ENCODE assay signal across 1 cellular context in the genomic region with DNA sequence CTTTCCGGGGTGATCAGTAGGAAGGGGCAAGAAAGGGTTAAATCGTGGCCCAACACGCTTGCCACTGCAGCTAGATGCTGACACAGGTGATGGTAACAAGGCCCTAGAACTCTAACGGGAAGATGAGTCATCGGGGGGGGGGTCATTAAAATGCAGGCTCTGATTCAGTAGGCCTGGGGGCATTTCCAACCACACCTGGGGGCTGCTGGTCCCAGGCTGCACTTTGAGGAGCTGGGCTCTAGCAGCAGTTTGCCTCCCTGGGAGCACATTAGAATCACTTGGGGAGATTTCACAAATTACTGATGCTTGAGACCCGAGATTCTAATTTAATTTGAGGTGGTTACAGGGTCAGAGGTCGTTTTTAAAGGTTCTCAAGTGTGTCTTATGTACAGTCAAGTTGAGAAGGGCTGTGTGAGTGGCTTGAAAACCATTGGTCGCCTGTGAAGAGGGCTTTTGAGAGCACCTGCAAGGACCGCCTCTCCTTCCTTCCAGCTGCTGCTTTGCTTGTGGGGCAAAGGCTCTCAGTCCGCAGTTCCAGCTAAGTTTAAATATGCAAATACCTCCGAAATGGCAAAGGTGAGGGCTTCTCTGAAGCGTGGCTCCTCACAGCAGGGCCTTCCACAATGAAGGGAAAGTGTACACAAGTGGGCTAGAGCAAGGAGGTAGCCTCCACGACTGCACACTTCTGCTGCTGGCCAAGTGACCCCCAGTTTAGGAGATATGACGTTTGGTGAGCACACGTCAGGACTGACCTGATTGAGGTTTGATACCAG.
TF ChIP-seq lines count a peak whose summit lies in the region.

No MANE protein-coding gene starts in this region.

TF ChIP-seq in GM23338, 12 proteins besides CTCF, POLR2A, EP300 and RAD21 (continued from another document):
- TF ChIP-seq REST (IDR thresholded peaks at IDR 0.05; ENCODE audit: unreplicated experiment) = no peak
